In genomic region chr12:16526693-16527092, GRCh38 we compare ENCODE assay signal across 14 cellular contexts.
DNase-seq lines count a peak whose midpoint lies in the region; ATAC-seq, FAIRE-seq and TF ChIP-seq lines count a peak whose summit lies in the region.
"Had no signal": no experiment of that assay in that cellular context is flagged by ENCODE, and none has a peak within 500 bp of the region (broad histone marks: within the 10 kb centered on the region; RNA-seq: fewer than 3 reads in every experiment).

No MANE protein-coding gene starts in this region.

- no peaks in the 10 kb centered on the region for H3K4me1 Mint-ChIP-seq in CD4-positive, alpha-beta memory T cell
- H3K4me1 Mint-ChIP-seq: activated CD4-positive, alpha-beta T cell treated with anti-CD3 and anti-CD28 coated beads, Interleukin-2, amount 10 ng/mL, durations not matched to agents 24 days and 14 days had no signal

- TF ChIP-seq CTCF in right atrium auricular region (IDR thresholded peaks at IDR 0.05) (no peak), foreskin keratinocyte (conservative IDR thresholded peaks at IDR 0.05) (no peak), uterus (IDR thresholded peaks at IDR 0.05) (no peak)

- no peak overlapping the region for H3K27ac Mint-ChIP-seq in CD4-positive, alpha-beta memory T cell
- H3K27ac Mint-ChIP-seq: activated CD4-positive, alpha-beta T cell treated with anti-CD3 and anti-CD28 coated beads, Interleukin-2, amount 10 ng/mL, durations not matched to agents 24 days and 14 days had no signal

- no peak overlapping the region for H3K4me3 Mint-ChIP-seq in CD4-positive, alpha-beta memory T cell
- H3K4me3 Mint-ChIP-seq: activated CD4-positive, alpha-beta T cell treated with anti-CD3 and anti-CD28 coated beads, Interleukin-2, amount 10 ng/mL, durations not matched to agents 24 days and 14 days had no signal

- peaks cover 0 to 5% (median 0%) of the 10 kb centered on the region in 8 donors for H3K9me3 Mint-ChIP-seq in CD4-positive, alpha-beta memory T cell

- no peak for DNase-seq in Right ventricle myocardium superior
- no peak for DNase-seq in right atrium auricular region (ENCODE audit: low spot score)
- no peak for DNase-seq in adipocyte (ENCODE audit: low read depth)
- peak; percentile 29 to 72 for DNase-seq in foreskin keratinocyte
- DNase-seq in uterus, result peak; percentile 31 to 67
- DNase-seq in GM19239 (ENCODE audit: insufficient read length, low spot score), result no peak
- no peak for DNase-seq in CD4-positive, alpha-beta memory T cell
- DNase-seq: activated CD4-positive, alpha-beta T cell treated with anti-CD3 and anti-CD28 coated beads, Interleukin-2, amount 10 ng/mL, durations not matched to agents 24 days and 14 days; effector CD8-positive, alpha-beta T cell; NCI-H1417; NCI-H510A treated with DMSO at 0.1 percent for 48 hours had no signal

- H3K27me3 Mint-ChIP-seq in CD4-positive, alpha-beta memory T cell, result no peaks in the 10 kb centered on the region
- H3K27me3 Mint-ChIP-seq: activated CD4-positive, alpha-beta T cell treated with anti-CD3 and anti-CD28 coated beads, Interleukin-2, amount 10 ng/mL, durations not matched to agents 24 days and 14 days had no signal

- H3K36me3 ChIP-seq in right atrium auricular region (no peaks in the 10 kb centered on the region), adipocyte (ENCODE audit: control insufficient read depth, insufficient read depth, low read length, severe bottlenecking) (no peaks in the 10 kb centered on the region), uterus (no peaks in the 10 kb centered on the region)
- H3K36me3 ChIP-seq in CD4-positive, alpha-beta memory T cell (ENCODE audit: insufficient read depth, low read length), result no peaks in the 10 kb centered on the region
- H3K36me3 ChIP-seq: ascending aorta had no signal

- CTCF ChIA-PET in CD4-positive, alpha-beta memory T cell (lab: Charles Lee; ENCODE audit: partially characterized antibody), result no interaction called here

- TF ChIP-seq POLR2A in uterus (IDR thresholded peaks at IDR 0.05), result no peak

- ATAC-seq in Right ventricle myocardium superior (ENCODE audit: poor library complexity) (peak; percentile 20), foreskin keratinocyte (peak; percentile 64), HG03025 (IDR thresholded peaks at IDR 0.05; ENCODE audit: low FRiP score, unreplicated experiment) (no peak)

- no peaks in the 10 kb centered on the region for H3K36me3 Mint-ChIP-seq in CD4-positive, alpha-beta memory T cell

- no peaks in the 10 kb centered on the region for H3K9me3 ChIP-seq in right atrium auricular region
- no peaks in the 10 kb centered on the region for H3K9me3 ChIP-seq in adipocyte (ENCODE audit: control insufficient read depth, low read length)
- H3K9me3 ChIP-seq in uterus, result no peaks in the 10 kb centered on the region
- no peaks in the 10 kb centered on the region for H3K9me3 ChIP-seq in CD4-positive, alpha-beta memory T cell (ENCODE audit: control insufficient read depth in 1 of 2, low read length in 2 of 2)
- H3K9me3 ChIP-seq: ascending aorta had no signal

- FAIRE-seq in GM19239 (lab: Jason Lieb, UNC), result no peak
- FAIRE-seq: A204.1 had no signal

- intact Hi-C loops in Right ventricle myocardium superior (cut with DNase I), result loop anchor here (5.0 kb wide), 1 partner anchor 256 kb away; no protein-coding TSS in a partner anchor
- intact Hi-C loops in uterus (cut with DNase I; ENCODE audit: low total_unique reads), result no loop called here
- intact Hi-C loops in CD4-positive, alpha-beta memory T cell (cut with micrococcal nuclease), result no loop called here

- H3K27me3 ChIP-seq in right atrium auricular region (no peaks in the 10 kb centered on the region), adipocyte (replicated peaks; ENCODE audit: control insufficient read depth, insufficient read depth, low read length) (no peaks in the 10 kb centered on the region), foreskin keratinocyte (no peaks in the 10 kb centered on the region), uterus (no peaks in the 10 kb centered on the region)
- H3K27me3 ChIP-seq in CD4-positive, alpha-beta memory T cell (ENCODE audit: insufficient read depth, low read length), result no peaks in the 10 kb centered on the region
- H3K27me3 ChIP-seq: ascending aorta had no signal

- H3K4me3 ChIP-seq in right atrium auricular region (no peak overlapping the region), adipocyte (ENCODE audit: low read length) (peak overlapping the region; percentile 58), uterus (no peak overlapping the region)
- H3K4me3 ChIP-seq in CD4-positive, alpha-beta memory T cell (ENCODE audit: low read length in 2 of 2), result no peak overlapping the region
- H3K4me3 ChIP-seq: ascending aorta had no signal

- POLR2A ChIA-PET in CD4-positive, alpha-beta memory T cell (lab: Charles Lee; ENCODE audit: partially characterized antibody), result no interaction called here

- H3K4me1 ChIP-seq in right atrium auricular region, result no peaks in the 10 kb centered on the region
- H3K4me1 ChIP-seq in adipocyte (ENCODE audit: control insufficient read depth, insufficient read depth, low read length), result peaks cover 22% of the 10 kb centered on the region
- H3K4me1 ChIP-seq in foreskin keratinocyte, result no peaks in the 10 kb centered on the region
- peaks cover 0 to 4% of the 10 kb centered on the region in 2 donors for H3K4me1 ChIP-seq in uterus
- H3K4me1 ChIP-seq in CD4-positive, alpha-beta memory T cell (ENCODE audit: insufficient read depth, low read length), result no peaks in the 10 kb centered on the region
- H3K4me1 ChIP-seq: ascending aorta had no signal

- H3K27ac ChIP-seq in right atrium auricular region (no peak overlapping the region), foreskin keratinocyte (no peak overlapping the region), uterus (peak overlapping the region; percentile 62 to 71)
- no peak overlapping the region for H3K27ac ChIP-seq in CD4-positive, alpha-beta memory T cell (ENCODE audit: low read depth, low read length)
- H3K27ac ChIP-seq: ascending aorta had no signal

- peak overlapping the region; percentile 65 for H3K9ac ChIP-seq in adipocyte (ENCODE audit: low read length)

Comparison
In these comparisons a context has a peak if more than half of its experiments do, and no peak if none do; other contexts are left out.
1. DNase-seq: peak in foreskin keratinocyte (2 of 2) and uterus (2 of 2); none in Right ventricle myocardium superior (single experiment), right atrium auricular region (single experiment), adipocyte (single experiment), GM19239 (single experiment) and CD4-positive, alpha-beta memory T cell (0 of 5).
2. H3K27ac ChIP-seq: peak in uterus (2 of 2); none in right atrium auricular region (0 of 2), foreskin keratinocyte (single experiment) and CD4-positive, alpha-beta memory T cell (single experiment).